In genomic region chr19:46659151-46660007, GRCh38 we compare ENCODE assay signal across 1 cellular context.
TF ChIP-seq lines count a peak whose summit lies in the region.

No MANE protein-coding gene starts in this region.

TF ChIP-seq in K562, 482 proteins besides CTCF, POLR2A, EP300 and RAD21 (continued from another document and continues in another):
- no peak for TF ChIP-seq CLOCK (CRISPR knock-in tag; IDR thresholded peaks at IDR 0.05; ENCODE audit: borderline replicate concordance)
- TF ChIP-seq NFXL1 (CRISPR knock-in tag; IDR thresholded peaks at IDR 0.05): no peak
- TF ChIP-seq VEZF1 (CRISPR knock-in tag; IDR thresholded peaks at IDR 0.05): peak; percentile 84
- peak in 1 of 2 experiments; percentile 40; a peak in 1 of 4 replicates for TF ChIP-seq MAZ (CRISPR knock-in tag; conservative IDR thresholded peaks at IDR 0.05 in 1 of 2, IDR thresholded peaks at IDR 0.05 in 1 of 2)
- peak; percentile 55 for TF ChIP-seq CBFA2T2 (conservative IDR thresholded peaks at IDR 0.05)
- no peak for TF ChIP-seq ZNF23 (CRISPR knock-in tag; IDR thresholded peaks at IDR 0.05)
- TF ChIP-seq HNRNPLL (IDR thresholded peaks at IDR 0.05; ENCODE audit: low read depth, low read length, poor library complexity, severe bottlenecking): no peak
- TF ChIP-seq ZFP91 (CRISPR knock-in tag; IDR thresholded peaks at IDR 0.05): 0 out of 2 replicates have a peak, but pooled peaks have one; percentile 31
- peak; percentile 74; the same call in 1 of the 2 replicates for TF ChIP-seq LARP7 (IDR thresholded peaks at IDR 0.05)
- TF ChIP-seq THAP12 (CRISPR knock-in tag; IDR thresholded peaks at IDR 0.05): no peak
- TF ChIP-seq UBTF (IDR thresholded peaks at IDR 0.05; ENCODE audit: borderline replicate concordance in 1 of 2, low read depth in 2 of 2, low read length in 2 of 2): peak in 1 of 2 experiments; percentile 57; a peak in 1 of 4 replicates
- TF ChIP-seq ZSCAN32 (CRISPR knock-in tag; IDR thresholded peaks at IDR 0.05): 0 out of 2 replicates have a peak, but pooled peaks have one; percentile 18
- TF ChIP-seq MIER1 (IDR thresholded peaks at IDR 0.05; ENCODE audit: low read depth): no peak; the same call in 1 of the 2 replicates
- peak; percentile 60 for TF ChIP-seq DPF2 (IDR thresholded peaks at IDR 0.05)
- TF ChIP-seq TCF3 (CRISPR knock-in tag; IDR thresholded peaks at IDR 0.05): peak; percentile 30
- TF ChIP-seq PPARD (CRISPR knock-in tag; IDR thresholded peaks at IDR 0.05): no peak
- peak; percentile 50 for TF ChIP-seq PKNOX1 (IDR thresholded peaks at IDR 0.05)
- no peak for TF ChIP-seq HNRNPUL1 (IDR thresholded peaks at IDR 0.05; ENCODE audit: low read length)
- TF ChIP-seq POLR2AphosphoS5 (IDR thresholded peaks at IDR 0.05; ENCODE audit: control insufficient read depth, insufficient read depth, low read depth, low read length): 0 out of 2 replicates have a peak, but pooled peaks have one; percentile 30
- 0 out of 2 replicates have a peak, but pooled peaks have one; percentile 12 for TF ChIP-seq ZBTB40 (IDR thresholded peaks at IDR 0.05)
- no peak for TF ChIP-seq ZBTB40 (CRISPR knock-in tag; IDR thresholded peaks at IDR 0.05)
- TF ChIP-seq NR0B1 (IDR thresholded peaks at IDR 0.05; ENCODE audit: partially characterized antibody): no peak
- TF ChIP-seq ZBTB43 (CRISPR knock-in tag; IDR thresholded peaks at IDR 0.05): no peak
- TF ChIP-seq ZNF175 (CRISPR knock-in tag; IDR thresholded peaks at IDR 0.05; ENCODE audit: low read depth): no peak
- TF ChIP-seq CBX3 (IDR thresholded peaks at IDR 0.05; ENCODE audit: borderline replicate concordance in 1 of 2, low read length in 2 of 2): no peak
- peak; percentile 30; the same call in 1 of the 2 replicates for TF ChIP-seq NR2C1 (IDR thresholded peaks at IDR 0.05)
- no peak for TF ChIP-seq NR2C1 (tag; IDR thresholded peaks at IDR 0.05)
